In genomic region chr1:184888505-184888904, GRCh38 we compare ENCODE assay signal across 13 cellular contexts.
DNase-seq lines count a peak whose midpoint lies in the region; ATAC-seq, FAIRE-seq and TF ChIP-seq lines count a peak whose summit lies in the region.
"Had no signal": no experiment of that assay in that cellular context is flagged by ENCODE, and none has a peak within 500 bp of the region (broad histone marks: within the 10 kb centered on the region; RNA-seq: fewer than 3 reads in every experiment).

No MANE protein-coding gene starts in this region.

- no peaks in the 10 kb centered on the region for H3K27me3 Mint-ChIP-seq in central memory CD8-positive, alpha-beta T cell
- peaks cover 2% of the 10 kb centered on the region for H3K27me3 Mint-ChIP-seq in mesothelial cell of epicardium (ENCODE audit: low read depth)
- H3K27me3 Mint-ChIP-seq: activated CD4-positive, alpha-beta T cell treated with anti-CD3 and anti-CD28 coated beads, Interleukin-2, amount 10 ng/mL, durations not matched to agents 7 days and 5 days had no signal

- no peaks in the 10 kb centered on the region for H3K4me1 ChIP-seq in HepG2 (ENCODE audit: insufficient read depth, low read length)

- H2AFZ ChIP-seq in HepG2 (ENCODE audit: low read length) = no peak overlapping the region

- no peak for FAIRE-seq in HepG2 (lab: Jason Lieb, UNC)
- FAIRE-seq: GM12892 had no signal

- H4K20me1 ChIP-seq in HepG2 (ENCODE audit: insufficient read depth, low read length) = no peaks in the 10 kb centered on the region

- TF ChIP-seq CTCF in mesothelial cell of epicardium (IDR thresholded peaks at IDR 0.05; ENCODE audit: unreplicated experiment) (no peak), HepG2 (CRISPR knock-in tag; IDR thresholded peaks at IDR 0.05) (no peak)

- no peak overlapping the region for H3K9ac ChIP-seq in HepG2 (ENCODE audit: insufficient read depth, low read depth, low read length)

- in situ Hi-C loops in Caki2 (cut with HindIII; ENCODE audit: low pct_unique_long_range_greater_than_20kb, low sequenced_read_pairs) (no loop called here), HepG2 (cut with HindIII; ENCODE audit: extremely low pct_ligation_motif_present, low pct_unique_long_range_greater_than_20kb) (no loop called here)

- DNase-seq in Caki2 (ENCODE audit: low read depth) (peak; percentile 34), MG63 (peak; percentile 21), mesothelial cell of epicardium (ENCODE audit: low spot score in 2 of 2, unreplicated experiment in 2 of 2) (no peak), NCI-H1092 treated with DMSO at 0.1 percent for 48 hours (lab: John Stamatoyannopoulos, UW) (no peak), HepG2 (ENCODE audit: low spot score) (no peak)
- DNase-seq in central memory CD8-positive, alpha-beta T cell (ENCODE audit: low spot score in 2 of 2) = no peak
- DNase-seq: activated CD4-positive, alpha-beta T cell treated with anti-CD3 and anti-CD28 coated beads, Interleukin-2, amount 10 ng/mL, durations not matched to agents 7 days and 5 days; activated gamma-delta T cell treated with Interleukin-2 at 50 U/mL for 16 hours; effector CD8-positive, alpha-beta T cell; NCI-H748 treated with DMSO at 0.1 percent for 48 hours had no signal

- no peak for TF ChIP-seq POLR2A in HepG2 (IDR thresholded peaks at IDR 0.05; ENCODE audit: insufficient read depth in 1 of 2, low read depth in 2 of 2, low read length in 2 of 2)

- BruUV-seq in HepG2 (replicated peaks; lab: Mats Ljungman, UMichigan) = no TSS peak

- no peak for TF ChIP-seq EP300 in HepG2 (IDR thresholded peaks at IDR 0.05; ENCODE audit: low read depth in 2 of 2, low read length in 2 of 2)
- no peak for TF ChIP-seq EP300 in HepG2 (CRISPR knock-in tag; IDR thresholded peaks at IDR 0.05; ENCODE audit: borderline replicate concordance)

- intact Hi-C loops in HepG2 (cut with micrococcal nuclease; ENCODE audit: unreplicated experiment) = no loop called here

- H3K27ac ChIP-seq in HepG2 (ENCODE audit: extremely low read length, insufficient read depth, low read length) = no peak overlapping the region

- no peak overlapping the region for H3K4me3 ChIP-seq in MG63
- no peak overlapping the region for H3K4me3 ChIP-seq in HepG2 (replicated peaks in 1 of 3; ENCODE audit: insufficient read depth in 1 of 3, low read depth in 2 of 3, low read length in 3 of 3)

- H3K79me2 ChIP-seq in HepG2 (ENCODE audit: insufficient read depth, low read length) = no peaks in the 10 kb centered on the region

- no peaks in the 10 kb centered on the region for H3K9me3 Mint-ChIP-seq in central memory CD8-positive, alpha-beta T cell
- H3K9me3 Mint-ChIP-seq in mesothelial cell of epicardium = no peaks in the 10 kb centered on the region
- H3K9me3 Mint-ChIP-seq: activated CD4-positive, alpha-beta T cell treated with anti-CD3 and anti-CD28 coated beads, Interleukin-2, amount 10 ng/mL, durations not matched to agents 7 days and 5 days had no signal

- H3K36me3 Mint-ChIP-seq in central memory CD8-positive, alpha-beta T cell (ENCODE audit: insufficient read depth) = peaks cover 31% of the 10 kb centered on the region
- no peaks in the 10 kb centered on the region for H3K36me3 Mint-ChIP-seq in mesothelial cell of epicardium

- peak overlapping the region; percentile 76 for H3K27ac Mint-ChIP-seq in central memory CD8-positive, alpha-beta T cell (ENCODE audit: low read depth)
- peak overlapping the region; percentile 40 for H3K27ac Mint-ChIP-seq in mesothelial cell of epicardium
- H3K27ac Mint-ChIP-seq: activated CD4-positive, alpha-beta T cell treated with anti-CD3 and anti-CD28 coated beads, Interleukin-2, amount 10 ng/mL, durations not matched to agents 7 days and 5 days had no signal

- H3K9me3 ChIP-seq in MG63 (no peaks in the 10 kb centered on the region), HepG2 (ENCODE audit: low read length) (no peaks in the 10 kb centered on the region)

- H3K36me3 ChIP-seq in MG63 (no peaks in the 10 kb centered on the region), HepG2 (replicated peaks in 1 of 2; ENCODE audit: control insufficient read depth in 1 of 2, insufficient read depth in 2 of 2, low read length in 2 of 2) (no peaks in the 10 kb centered on the region)

- H3K4me1 Mint-ChIP-seq in central memory CD8-positive, alpha-beta T cell = peaks cover 65% of the 10 kb centered on the region
- peaks cover 18% of the 10 kb centered on the region for H3K4me1 Mint-ChIP-seq in mesothelial cell of epicardium

- no peak overlapping the region for H3K4me3 Mint-ChIP-seq in central memory CD8-positive, alpha-beta T cell
- H3K4me3 Mint-ChIP-seq in mesothelial cell of epicardium = no peak overlapping the region
- H3K4me3 Mint-ChIP-seq: activated CD4-positive, alpha-beta T cell treated with anti-CD3 and anti-CD28 coated beads, Interleukin-2, amount 10 ng/mL, durations not matched to agents 7 days and 5 days had no signal

- CTCF ChIA-PET in HepG2 (lab: Yijun Ruan, JAX; ENCODE audit: low intra/inter-chr PET ratio, low total read pairs) = no interaction called here

- H3K27me3 ChIP-seq in MG63 = no peaks in the 10 kb centered on the region
- H3K27me3 ChIP-seq in HepG2 (ENCODE audit: control insufficient read depth in 1 of 2, insufficient read depth in 2 of 2, low read length in 2 of 2) = no peaks in the 10 kb centered on the region; a peak in 1 of 5 replicates

- H3K4me2 ChIP-seq in HepG2 (ENCODE audit: low read depth, low read length) = no peak overlapping the region

- no peak for ATAC-seq in central memory CD8-positive, alpha-beta T cell (replicated peaks; ENCODE audit: extremely low read depth, poor library complexity, severe bottlenecking)
- ATAC-seq in GM21717 (IDR thresholded peaks at IDR 0.05; ENCODE audit: unreplicated experiment) = no peak
- no peak for ATAC-seq in HepG2
- no peak for ATAC-seq in GM21528 (IDR thresholded peaks at IDR 0.05; ENCODE audit: low FRiP score, unreplicated experiment)

- POLR2A ChIA-PET in HepG2 (lab: Yijun Ruan, JAX) = no interaction called here

- no peak for TF ChIP-seq RAD21 in HepG2 (CRISPR knock-in tag; IDR thresholded peaks at IDR 0.05)

TF ChIP-seq in HepG2, 621 proteins besides CTCF, POLR2A, EP300 and RAD21:
- TF ChIP-seq ZNF317 (CRISPR knock-in tag; IDR thresholded peaks at IDR 0.05) = no peak
- TF ChIP-seq ZBTB10 (CRISPR knock-in tag; IDR thresholded peaks at IDR 0.05; ENCODE audit: borderline replicate concordance) = no peak
- no peak for TF ChIP-seq EHMT2 (IDR thresholded peaks at IDR 0.05; ENCODE audit: borderline replicate concordance, low read depth, low read length)
- TF ChIP-seq FOXJ3 (CRISPR knock-in tag; IDR thresholded peaks at IDR 0.05; ENCODE audit: borderline replicate concordance) = no peak
- TF ChIP-seq FOSL2 (CRISPR knock-in tag; IDR thresholded peaks at IDR 0.05) = no peak
- no peak for TF ChIP-seq ZNF329 (CRISPR knock-in tag; IDR thresholded peaks at IDR 0.05; ENCODE audit: low read depth)

Comparison
In these comparisons a context has a peak if more than half of its experiments do, and no peak if none do; other contexts are left out.
1. DNase-seq: peak in Caki2 (single experiment) and MG63 (single experiment); none in central memory CD8-positive, alpha-beta T cell (0 of 2), mesothelial cell of epicardium (0 of 2), NCI-H1092 treated with DMSO at 0.1 percent for 48 hours (single experiment) and HepG2 (single experiment).